2 cellular contexts compared by ENCODE assay signal in genomic region chr2:210004893-210005292, GRCh38.
TF ChIP-seq lines count a peak whose summit lies in the region.

No MANE protein-coding gene starts in this region.

TF ChIP-seq in SK-N-SH, 30 proteins besides CTCF, POLR2A, EP300 and RAD21 (continued from another document):
- TF ChIP-seq USF2 (IDR thresholded peaks at IDR 0.05; ENCODE audit: borderline replicate concordance, low read depth, low read length) (no peak), POLR2AphosphoS5 (IDR thresholded peaks at IDR 0.05; ENCODE audit: low read depth, low read length) (no peak), RFX5 (IDR thresholded peaks at IDR 0.05; ENCODE audit: low read length) (no peak), CHD2 (IDR thresholded peaks at IDR 0.05; ENCODE audit: low read length, partially characterized antibody) (no peak)
TF ChIP-seq in SK-N-SH: peak in this region for 0.

TF ChIP-seq in SK-N-SH treated with all-trans-retinoic acid at 6 μM for 48 hours, 23 proteins besides CTCF, POLR2A, EP300 and RAD21 (continued from another document):
- TF ChIP-seq TSHZ2 (CRISPR knock-in tag; IDR thresholded peaks at IDR 0.05) (no peak), PPARA (CRISPR knock-in tag; IDR thresholded peaks at IDR 0.05; ENCODE audit: borderline replicate concordance) (no peak), ZNF70 (CRISPR knock-in tag; IDR thresholded peaks at IDR 0.05) (no peak), TCF4 (CRISPR knock-in tag; IDR thresholded peaks at IDR 0.05; ENCODE audit: borderline replicate concordance) (no peak), TOX (CRISPR knock-in tag; IDR thresholded peaks at IDR 0.05; ENCODE audit: borderline replicate concordance) (no peak), PATZ1 (CRISPR knock-in tag; IDR thresholded peaks at IDR 0.05; ENCODE audit: borderline replicate concordance) (no peak), RARB (CRISPR knock-in tag; IDR thresholded peaks at IDR 0.05) (no peak), ESRRG (CRISPR knock-in tag; IDR thresholded peaks at IDR 0.05) (no peak), CSDC2 (CRISPR knock-in tag; IDR thresholded peaks at IDR 0.05) (no peak), ZNF565 (CRISPR knock-in tag; conservative IDR thresholded peaks at IDR 0.05; ENCODE audit: low read depth) (no peak), CREB5 (CRISPR knock-in tag; IDR thresholded peaks at IDR 0.05; ENCODE audit: low read depth) (no peak), SNAI2 (CRISPR knock-in tag; IDR thresholded peaks at IDR 0.05) (no peak), BACH2 (CRISPR knock-in tag; IDR thresholded peaks at IDR 0.05; ENCODE audit: borderline replicate concordance) (no peak)
